ENCODE assay signal across 18 cellular contexts in the genomic region with DNA sequence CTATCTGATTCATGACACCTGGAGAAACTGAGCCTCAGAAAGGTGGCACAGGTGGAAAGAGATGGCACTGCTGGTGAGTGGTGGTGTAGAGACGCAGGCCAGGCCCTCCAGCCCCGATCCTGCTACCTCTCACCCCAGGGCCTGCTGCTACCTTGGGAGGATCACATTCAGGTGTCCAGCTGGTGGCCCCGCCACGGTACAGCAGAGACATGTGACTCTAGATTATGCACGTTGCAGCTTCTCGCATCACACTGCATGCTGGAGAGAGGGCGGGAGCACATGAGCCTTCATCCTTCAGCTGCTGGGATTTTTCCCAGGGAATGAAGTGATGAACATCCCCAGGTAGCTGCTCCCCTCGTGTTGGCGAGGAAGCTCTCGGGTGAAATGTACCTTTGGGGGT. TPM values are rescaled to one million over a fixed set of nuclear protein-coding genes. Genes with fewer than 3 reads are reported as not detected.
DNase-seq lines count a peak whose midpoint lies in the region; ATAC-seq and TF ChIP-seq lines count a peak whose summit lies in the region.
"Had no signal": no experiment of that assay in that cellular context is flagged by ENCODE, and none has a peak within 500 bp of the region (broad histone marks: within the 10 kb centered on the region; RNA-seq: fewer than 3 reads in every experiment).

No MANE protein-coding gene starts in this region.

- intact Hi-C loops in colonic mucosa (cut with DNase I): no loop called here

- H3K27me3 ChIP-seq in trophoblast cell (ENCODE audit: insufficient read depth, low read length) (no peaks in the 10 kb centered on the region), colonic mucosa (no peaks in the 10 kb centered on the region)
- H3K27me3 ChIP-seq: BLaER1 had no signal

- no peaks in the 10 kb centered on the region for H3K79me2 ChIP-seq in trophoblast cell (ENCODE audit: control insufficient read depth, insufficient read depth, low read length, poor library complexity)

- ATAC-seq in HG02870 (IDR thresholded peaks at IDR 0.05; ENCODE audit: unreplicated experiment): no peak
- ATAC-seq: CD8-positive, alpha-beta T cell had no signal

- H3K27ac Mint-ChIP-seq in brain: peak overlapping the region in 3 of 5 experiments; percentile 24 to 69 (median 60)
- H3K27ac Mint-ChIP-seq: B cell; CD8-positive, alpha-beta T cell had no signal

- peaks cover 18% of the 10 kb centered on the region for H3K79me1 ChIP-seq in trophoblast cell (ENCODE audit: low read length)

- no peak overlapping the region for H4K8ac ChIP-seq in trophoblast cell (ENCODE audit: low read depth, low read length)

- H3K36me3 ChIP-seq in trophoblast cell (ENCODE audit: control insufficient read depth in 1 of 2, insufficient read depth in 2 of 2, low read length in 2 of 2) (no peaks in the 10 kb centered on the region), colonic mucosa (no peaks in the 10 kb centered on the region)
- H3K36me3 ChIP-seq: BLaER1, HAP-1 had no signal

- no peak overlapping the region for H3K18ac ChIP-seq in trophoblast cell (ENCODE audit: low read length)

- no peak overlapping the region for H3K4ac ChIP-seq in trophoblast cell (ENCODE audit: low read depth, low read length)

- no peak overlapping the region for H3K4me3 Mint-ChIP-seq in brain
- H3K4me3 Mint-ChIP-seq: B cell; CD4-positive, CD25-positive, alpha-beta regulatory T cell; CD8-positive, alpha-beta T cell had no signal

- H4K91ac ChIP-seq in trophoblast cell (ENCODE audit: low read depth, low read length): no peak overlapping the region

- H2BK12ac ChIP-seq in trophoblast cell (ENCODE audit: low read length): no peak overlapping the region

- no CpG with 5 or more reads among the region's 10 CpGs for WGBS in trophoblast cell (ENCODE audit: extremely low coverage, insufficient coverage, insufficient read length)

- H3K36me3 Mint-ChIP-seq in brain: peaks cover 19% of the 10 kb centered on the region
- H3K36me3 Mint-ChIP-seq: CD4-positive, CD25-positive, alpha-beta regulatory T cell; CD8-positive, alpha-beta T cell had no signal

- H3K9me3 ChIP-seq in trophoblast cell (ENCODE audit: insufficient read depth, low read depth, low read length) (no peaks in the 10 kb centered on the region), colonic mucosa (no peaks in the 10 kb centered on the region)
- H3K9me3 ChIP-seq: BLaER1, Caco-2, HAP-1 had no signal

- peaks cover 0 to 3% (median 0%) of the 10 kb centered on the region in 5 experiments for H3K9me3 Mint-ChIP-seq in brain
- H3K9me3 Mint-ChIP-seq: CD8-positive, alpha-beta T cell had no signal

- TF ChIP-seq CTCF in brain (conservative IDR thresholded peaks at IDR 0.05): no peak
- TF ChIP-seq CTCF in colonic mucosa (IDR thresholded peaks at IDR 0.05): no peak

- peaks cover 54% of the 10 kb centered on the region for H3K4me1 Mint-ChIP-seq in brain
- H3K4me1 Mint-ChIP-seq: B cell; CD4-positive, CD25-positive, alpha-beta regulatory T cell had no signal

- H3K4me3 ChIP-seq in trophoblast cell (ENCODE audit: low read depth, low read length) (no peak overlapping the region), colonic mucosa (no peak overlapping the region)
- H3K4me3 ChIP-seq: BLaER1, HAP-1 had no signal

- no peak overlapping the region for H2BK5ac ChIP-seq in trophoblast cell (ENCODE audit: low read depth, low read length, poor library complexity)

- H2AFZ ChIP-seq in trophoblast cell (ENCODE audit: insufficient read depth, low read length, poor library complexity): no peak overlapping the region

- no peak overlapping the region for H3K27ac ChIP-seq in trophoblast cell (ENCODE audit: low read depth, low read length)
- no peak overlapping the region for H3K27ac ChIP-seq in colonic mucosa
- H3K27ac ChIP-seq: 22Rv1, BLaER1, C4-2B had no signal

- DNase-seq in NCI-H82 (lab: John Stamatoyannopoulos, UW): peak; percentile 21
- DNase-seq in NCI-H82 treated with DMSO at 0.1 percent for 48 hours (lab: John Stamatoyannopoulos, UW; ENCODE audit: unreplicated experiment): no peak
- DNase-seq in trophoblast cell: no peak
- no peak for DNase-seq in colonic mucosa
- no peak for DNase-seq in NCI-H2081 treated with DMSO at 0.1 percent for 48 hours (lab: John Stamatoyannopoulos, UW)
- DNase-seq: Caco-2; CD4-positive, CD25-positive, alpha-beta regulatory T cell; CD8-positive, alpha-beta T cell; DMS153; DND-41; GOT3 had no signal

- H4K12ac ChIP-seq in trophoblast cell (ENCODE audit: low read depth, low read length): no peak overlapping the region

- H3K14ac ChIP-seq in trophoblast cell (ENCODE audit: low read length): no peak overlapping the region

- no peak overlapping the region for H3K9ac ChIP-seq in trophoblast cell (ENCODE audit: low read length)
- H3K9ac ChIP-seq in colonic mucosa (ENCODE audit: low read depth in 2 of 2, low read length in 2 of 2): no peak overlapping the region
- H3K9ac ChIP-seq: BLaER1 had no signal

- H3K23ac ChIP-seq in trophoblast cell (ENCODE audit: low read length): no peak overlapping the region

- no peaks in the 10 kb centered on the region for H3K27me3 Mint-ChIP-seq in brain
- H3K27me3 Mint-ChIP-seq: B cell; CD4-positive, CD25-positive, alpha-beta regulatory T cell had no signal

- peak overlapping the region; percentile 50 for H2AK5ac ChIP-seq in trophoblast cell (ENCODE audit: low read length)

- H3K4me2 ChIP-seq in trophoblast cell (ENCODE audit: low read length): no peak overlapping the region
- H3K4me2 ChIP-seq: BLaER1 had no signal

- H3K4me1 ChIP-seq in trophoblast cell (ENCODE audit: control insufficient read depth in 1 of 2, insufficient read depth in 2 of 2, low read length in 2 of 2) (peaks cover 23 to 31% of the 10 kb centered on the region in 2 experiments), colonic mucosa (no peaks in the 10 kb centered on the region)
- H3K4me1 ChIP-seq: Caco-2 had no signal

- H2BK120ac ChIP-seq in trophoblast cell (ENCODE audit: insufficient read depth, low read length, poor library complexity): no peak overlapping the region

RNA-seq across cellular contexts. Expression of gene KAZN, which starts 32.9 kb away (rescaled TPM):
- 19.0 TPM for polyA plus RNA-seq in brain (ENCODE audit: insufficient read depth, low read depth, low replicate concordance)
- 25.4 and 25.6 TPM in 2 replicates for polyA plus RNA-seq in trophoblast cell (2013)
- 10 to 100 TPM in 1 of 2 donors, 1 to 10 TPM in 1; 9.8 to 12.2 TPM for total RNA-seq in colonic mucosa
- total RNA-seq: CD4-positive, CD25-positive, alpha-beta regulatory T cell had no signal
- polyA plus RNA-seq: CD4-positive, CD25-positive, alpha-beta regulatory T cell had no signal
